1 cellular context compared by ENCODE assay signal in genomic region chr4:39353478-39354177, GRCh38.
TF ChIP-seq lines count a peak whose summit lies in the region.

No MANE protein-coding gene starts in this region.

TF ChIP-seq in HEK293, 187 proteins besides CTCF, POLR2A, EP300 and RAD21 (continued from another document and continues in another):
- no peak for TF ChIP-seq ZNF518A (tag by site-specific recombination; conservative IDR thresholded peaks at IDR 0.05; ENCODE audit: low read depth)
- no peak for TF ChIP-seq ZFP3 (tag by site-specific recombination; IDR thresholded peaks at IDR 0.05; ENCODE audit: low read depth)
- peak; percentile 61 for TF ChIP-seq ZEB2 (tag by site-specific recombination; IDR thresholded peaks at IDR 0.05)
- no peak for TF ChIP-seq ZFHX2 (tag by site-specific recombination; conservative IDR thresholded peaks at IDR 0.05)
- TF ChIP-seq ZNF37A (tag by site-specific recombination; IDR thresholded peaks at IDR 0.05) = no peak
- no peak for TF ChIP-seq ZNF398 (tag by site-specific recombination; IDR thresholded peaks at IDR 0.05)
- TF ChIP-seq ZNF561 (tag by site-specific recombination; IDR thresholded peaks at IDR 0.05; ENCODE audit: borderline replicate concordance) = no peak
- 0 out of 2 replicates have a peak, but pooled peaks have one; percentile 33 for TF ChIP-seq SCRT2 (tag by site-specific recombination; IDR thresholded peaks at IDR 0.05)
- no peak for TF ChIP-seq ZNF354C (tag by site-specific recombination; IDR thresholded peaks at IDR 0.05; ENCODE audit: borderline replicate concordance, low read depth)
- peak; percentile 40; the same call in 1 of the 2 replicates for TF ChIP-seq TCF7L2 (IDR thresholded peaks at IDR 0.05; ENCODE audit: borderline replicate concordance, low read depth, low read length)
- TF ChIP-seq, protein P1, sequence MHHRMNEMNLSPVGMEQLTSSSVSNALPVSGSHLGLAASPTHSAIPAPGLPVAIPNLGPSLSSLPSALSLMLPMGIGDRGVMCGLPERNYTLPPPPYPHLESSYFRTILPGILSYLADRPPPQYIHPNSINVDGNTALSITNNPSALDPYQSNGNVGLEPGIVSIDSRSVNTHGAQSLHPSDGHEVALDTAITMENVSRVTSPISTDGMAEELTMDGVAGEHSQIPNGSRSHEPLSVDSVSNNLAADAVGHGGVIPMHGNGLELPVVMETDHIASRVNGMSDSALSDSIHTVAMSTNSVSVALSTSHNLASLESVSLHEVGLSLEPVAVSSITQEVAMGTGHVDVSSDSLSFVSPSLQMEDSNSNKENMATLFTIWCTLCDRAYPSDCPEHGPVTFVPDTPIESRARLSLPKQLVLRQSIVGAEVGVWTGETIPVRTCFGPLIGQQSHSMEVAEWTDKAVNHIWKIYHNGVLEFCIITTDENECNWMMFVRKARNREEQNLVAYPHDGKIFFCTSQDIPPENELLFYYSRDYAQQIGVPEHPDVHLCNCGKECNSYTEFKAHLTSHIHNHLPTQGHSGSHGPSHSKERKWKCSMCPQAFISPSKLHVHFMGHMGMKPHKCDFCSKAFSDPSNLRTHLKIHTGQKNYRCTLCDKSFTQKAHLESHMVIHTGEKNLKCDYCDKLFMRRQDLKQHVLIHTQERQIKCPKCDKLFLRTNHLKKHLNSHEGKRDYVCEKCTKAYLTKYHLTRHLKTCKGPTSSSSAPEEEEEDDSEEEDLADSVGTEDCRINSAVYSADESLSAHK (tag by site-specific recombination; IDR thresholded peaks at IDR 0.05) = peak; percentile 57; the same call in 1 of the 2 replicates
- no peak for TF ChIP-seq ZNF558 (tag by site-specific recombination; IDR thresholded peaks at IDR 0.05)
- TF ChIP-seq HOXC10 (CRISPR knock-in tag; IDR thresholded peaks at IDR 0.05) = no peak
- no peak for TF ChIP-seq ZNF324 (tag by site-specific recombination; IDR thresholded peaks at IDR 0.05)
- no peak for TF ChIP-seq ZNF221 (tag by site-specific recombination; IDR thresholded peaks at IDR 0.05; ENCODE audit: borderline replicate concordance)
- TF ChIP-seq RBAK (tag by site-specific recombination; IDR thresholded peaks at IDR 0.05) = no peak
- TF ChIP-seq BCL11B (tag by site-specific recombination; IDR thresholded peaks at IDR 0.05; ENCODE audit: low read depth) = no peak
- TF ChIP-seq ZNF112 (tag by site-specific recombination; IDR thresholded peaks at IDR 0.05) = no peak
- no peak for TF ChIP-seq ZNF792 (tag by site-specific recombination; IDR thresholded peaks at IDR 0.05)
- TF ChIP-seq ZNF350 (tag by site-specific recombination; IDR thresholded peaks at IDR 0.05) = no peak
- TF ChIP-seq ZNF280C (tag by site-specific recombination; IDR thresholded peaks at IDR 0.05) = no peak
- no peak for TF ChIP-seq ZNF391 (tag by site-specific recombination; IDR thresholded peaks at IDR 0.05; ENCODE audit: borderline replicate concordance, low read depth)
- TF ChIP-seq IKZF3 (tag by site-specific recombination; IDR thresholded peaks at IDR 0.05) = peak; percentile 42; the same call in 1 of the 2 replicates
- no peak for TF ChIP-seq SP2 (tag by site-specific recombination; IDR thresholded peaks at IDR 0.05)
- TF ChIP-seq ZNF473 (tag by site-specific recombination; IDR thresholded peaks at IDR 0.05) = no peak
- TF ChIP-seq ZNF488 (tag by site-specific recombination; IDR thresholded peaks at IDR 0.05) = no peak
- TF ChIP-seq ZNF654 (tag by site-specific recombination; IDR thresholded peaks at IDR 0.05; ENCODE audit: low read depth) = no peak
- no peak for TF ChIP-seq FEZF1 (tag by site-specific recombination; IDR thresholded peaks at IDR 0.05)
- TF ChIP-seq ZBTB7A (tag by site-specific recombination; IDR thresholded peaks at IDR 0.05; ENCODE audit: low read depth) = no peak
- TF ChIP-seq ZNF529 (tag by site-specific recombination; IDR thresholded peaks at IDR 0.05; ENCODE audit: insufficient replicate concordance) = no peak
- no peak for TF ChIP-seq ZNF514 (tag by site-specific recombination; IDR thresholded peaks at IDR 0.05)
- no peak for TF ChIP-seq ZNF202 (tag by site-specific recombination; IDR thresholded peaks at IDR 0.05; ENCODE audit: borderline replicate concordance)
- no peak for TF ChIP-seq ZNF660 (tag by site-specific recombination; IDR thresholded peaks at IDR 0.05)
- no peak for TF ChIP-seq ZNF311 (tag by site-specific recombination; IDR thresholded peaks at IDR 0.05; ENCODE audit: borderline replicate concordance)
- TF ChIP-seq ZBTB17 (tag by site-specific recombination; IDR thresholded peaks at IDR 0.05) = peak; percentile 65
- TF ChIP-seq ZSCAN30 (tag by site-specific recombination; IDR thresholded peaks at IDR 0.05) = no peak
- no peak for TF ChIP-seq ZNF747 (tag by site-specific recombination; IDR thresholded peaks at IDR 0.05)
- TF ChIP-seq PRDM6 (tag by site-specific recombination; IDR thresholded peaks at IDR 0.05) = peak; percentile 87
- TF ChIP-seq ZNF629 (tag by site-specific recombination; IDR thresholded peaks at IDR 0.05) = peak; percentile 70
- TF ChIP-seq ZNF624 (tag by site-specific recombination; IDR thresholded peaks at IDR 0.05) = no peak
- TF ChIP-seq MZF1 (tag by site-specific recombination; IDR thresholded peaks at IDR 0.05; ENCODE audit: borderline replicate concordance) = no peak
- TF ChIP-seq ZNF639 (tag by site-specific recombination; IDR thresholded peaks at IDR 0.05) = 0 out of 2 replicates have a peak, but pooled peaks have one; percentile 25
- no peak for TF ChIP-seq ZNF544 (tag by site-specific recombination; IDR thresholded peaks at IDR 0.05)
- TF ChIP-seq, protein P2, sequence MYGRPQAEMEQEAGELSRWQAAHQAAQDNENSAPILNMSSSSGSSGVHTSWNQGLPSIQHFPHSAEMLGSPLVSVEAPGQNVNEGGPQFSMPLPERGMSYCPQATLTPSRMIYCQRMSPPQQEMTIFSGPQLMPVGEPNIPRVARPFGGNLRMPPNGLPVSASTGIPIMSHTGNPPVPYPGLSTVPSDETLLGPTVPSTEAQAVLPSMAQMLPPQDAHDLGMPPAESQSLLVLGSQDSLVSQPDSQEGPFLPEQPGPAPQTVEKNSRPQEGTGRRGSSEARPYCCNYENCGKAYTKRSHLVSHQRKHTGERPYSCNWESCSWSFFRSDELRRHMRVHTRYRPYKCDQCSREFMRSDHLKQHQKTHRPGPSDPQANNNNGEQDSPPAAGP (tag by site-specific recombination; IDR thresholded peaks at IDR 0.05) = no peak
- peak; percentile 47; the same call in 1 of the 2 replicates for TF ChIP-seq TRIM28 (IDR thresholded peaks at IDR 0.05; ENCODE audit: borderline replicate concordance, low read length)
- TF ChIP-seq ZNF302 (tag by site-specific recombination; IDR thresholded peaks at IDR 0.05; ENCODE audit: low read depth) = no peak
- TF ChIP-seq ZNF174 (tag by site-specific recombination; IDR thresholded peaks at IDR 0.05) = no peak
- peak; percentile 88 for TF ChIP-seq OSR2 (tag by site-specific recombination; IDR thresholded peaks at IDR 0.05)
- no peak for TF ChIP-seq ZNF521 (tag by site-specific recombination; IDR thresholded peaks at IDR 0.05)
- no peak for TF ChIP-seq ZNF114 (tag by site-specific recombination; IDR thresholded peaks at IDR 0.05)
- TF ChIP-seq KLF10 (tag by site-specific recombination; IDR thresholded peaks at IDR 0.05) = no peak
